In genomic region chr16:74759564-74759963, GRCh38 we compare ENCODE assay signal across 2 cellular contexts.
TF ChIP-seq lines count a peak whose summit lies in the region.

No MANE protein-coding gene starts in this region.

TF ChIP-seq in A549, 52 proteins besides CTCF, POLR2A, EP300 and RAD21:
- TF ChIP-seq, protein P1, sequence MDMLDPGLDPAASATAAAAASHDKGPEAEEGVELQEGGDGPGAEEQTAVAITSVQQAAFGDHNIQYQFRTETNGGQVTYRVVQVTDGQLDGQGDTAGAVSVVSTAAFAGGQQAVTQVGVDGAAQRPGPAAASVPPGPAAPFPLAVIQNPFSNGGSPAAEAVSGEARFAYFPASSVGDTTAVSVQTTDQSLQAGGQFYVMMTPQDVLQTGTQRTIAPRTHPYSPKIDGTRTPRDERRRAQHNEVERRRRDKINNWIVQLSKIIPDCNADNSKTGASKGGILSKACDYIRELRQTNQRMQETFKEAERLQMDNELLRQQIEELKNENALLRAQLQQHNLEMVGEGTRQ (IDR thresholded peaks at IDR 0.05): no peak
- TF ChIP-seq RNF2 (IDR thresholded peaks at IDR 0.05; ENCODE audit: borderline replicate concordance, low read depth) (no peak), PHF8 (IDR thresholded peaks at IDR 0.05; ENCODE audit: borderline replicate concordance, low read depth) (no peak), FOSL2 (IDR thresholded peaks at IDR 0.05) (no peak), FOSL2 (CRISPR knock-in tag; IDR thresholded peaks at IDR 0.05) (no peak), NFE2L2 (conservative IDR thresholded peaks at IDR 0.05; ENCODE audit: low read length) (no peak), BCL3 (IDR thresholded peaks at IDR 0.05) (no peak), NPAS2 (CRISPR knock-in tag; IDR thresholded peaks at IDR 0.05; ENCODE audit: borderline replicate concordance) (no peak), RARB (CRISPR knock-in tag; IDR thresholded peaks at IDR 0.05) (no peak), CHD2 (IDR thresholded peaks at IDR 0.05; ENCODE audit: low read length, partially characterized antibody) (no peak), RFX5 (IDR thresholded peaks at IDR 0.05) (no peak), ZC3H11A (IDR thresholded peaks at IDR 0.05) (no peak), ESRRA (IDR thresholded peaks at IDR 0.05; ENCODE audit: borderline replicate concordance, low read length) (no peak), CEBPB (IDR thresholded peaks at IDR 0.05) (no peak), RCOR1 (IDR thresholded peaks at IDR 0.05; ENCODE audit: low read depth, low read length) (no peak)
- TF ChIP-seq, protein P2, sequence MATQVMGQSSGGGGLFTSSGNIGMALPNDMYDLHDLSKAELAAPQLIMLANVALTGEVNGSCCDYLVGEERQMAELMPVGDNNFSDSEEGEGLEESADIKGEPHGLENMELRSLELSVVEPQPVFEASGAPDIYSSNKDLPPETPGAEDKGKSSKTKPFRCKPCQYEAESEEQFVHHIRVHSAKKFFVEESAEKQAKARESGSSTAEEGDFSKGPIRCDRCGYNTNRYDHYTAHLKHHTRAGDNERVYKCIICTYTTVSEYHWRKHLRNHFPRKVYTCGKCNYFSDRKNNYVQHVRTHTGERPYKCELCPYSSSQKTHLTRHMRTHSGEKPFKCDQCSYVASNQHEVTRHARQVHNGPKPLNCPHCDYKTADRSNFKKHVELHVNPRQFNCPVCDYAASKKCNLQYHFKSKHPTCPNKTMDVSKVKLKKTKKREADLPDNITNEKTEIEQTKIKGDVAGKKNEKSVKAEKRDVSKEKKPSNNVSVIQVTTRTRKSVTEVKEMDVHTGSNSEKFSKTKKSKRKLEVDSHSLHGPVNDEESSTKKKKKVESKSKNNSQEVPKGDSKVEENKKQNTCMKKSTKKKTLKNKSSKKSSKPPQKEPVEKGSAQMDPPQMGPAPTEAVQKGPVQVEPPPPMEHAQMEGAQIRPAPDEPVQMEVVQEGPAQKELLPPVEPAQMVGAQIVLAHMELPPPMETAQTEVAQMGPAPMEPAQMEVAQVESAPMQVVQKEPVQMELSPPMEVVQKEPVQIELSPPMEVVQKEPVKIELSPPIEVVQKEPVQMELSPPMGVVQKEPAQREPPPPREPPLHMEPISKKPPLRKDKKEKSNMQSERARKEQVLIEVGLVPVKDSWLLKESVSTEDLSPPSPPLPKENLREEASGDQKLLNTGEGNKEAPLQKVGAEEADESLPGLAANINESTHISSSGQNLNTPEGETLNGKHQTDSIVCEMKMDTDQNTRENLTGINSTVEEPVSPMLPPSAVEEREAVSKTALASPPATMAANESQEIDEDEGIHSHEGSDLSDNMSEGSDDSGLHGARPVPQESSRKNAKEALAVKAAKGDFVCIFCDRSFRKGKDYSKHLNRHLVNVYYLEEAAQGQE (IDR thresholded peaks at IDR 0.05): no peak
- TF ChIP-seq, protein P3, sequence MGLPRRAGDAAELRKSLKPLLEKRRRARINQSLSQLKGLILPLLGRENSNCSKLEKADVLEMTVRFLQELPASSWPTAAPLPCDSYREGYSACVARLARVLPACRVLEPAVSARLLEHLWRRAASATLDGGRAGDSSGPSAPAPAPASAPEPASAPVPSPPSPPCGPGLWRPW (IDR thresholded peaks at IDR 0.05): no peak
- TF ChIP-seq, protein P4, sequence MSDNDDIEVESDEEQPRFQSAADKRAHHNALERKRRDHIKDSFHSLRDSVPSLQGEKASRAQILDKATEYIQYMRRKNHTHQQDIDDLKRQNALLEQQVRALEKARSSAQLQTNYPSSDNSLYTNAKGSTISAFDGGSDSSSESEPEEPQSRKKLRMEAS (IDR thresholded peaks at IDR 0.05): no peak
- TF ChIP-seq, protein P5, sequence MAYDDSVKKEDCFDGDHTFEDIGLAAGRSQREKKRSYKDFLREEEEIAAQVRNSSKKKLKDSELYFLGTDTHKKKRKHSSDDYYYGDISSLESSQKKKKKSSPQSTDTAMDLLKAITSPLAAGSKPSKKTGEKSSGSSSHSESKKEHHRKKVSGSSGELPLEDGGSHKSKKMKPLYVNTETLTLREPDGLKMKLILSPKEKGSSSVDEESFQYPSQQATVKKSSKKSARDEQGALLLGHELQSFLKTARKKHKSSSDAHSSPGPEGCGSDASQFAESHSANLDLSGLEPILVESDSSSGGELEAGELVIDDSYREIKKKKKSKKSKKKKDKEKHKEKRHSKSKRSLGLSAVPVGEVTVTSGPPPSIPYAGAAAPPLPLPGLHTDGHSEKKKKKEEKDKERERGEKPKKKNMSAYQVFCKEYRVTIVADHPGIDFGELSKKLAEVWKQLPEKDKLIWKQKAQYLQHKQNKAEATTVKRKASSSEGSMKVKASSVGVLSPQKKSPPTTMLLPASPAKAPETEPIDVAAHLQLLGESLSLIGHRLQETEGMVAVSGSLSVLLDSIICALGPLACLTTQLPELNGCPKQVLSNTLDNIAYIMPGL (CRISPR knock-in tag; IDR thresholded peaks at IDR 0.05; ENCODE audit: borderline replicate concordance): no peak
TF ChIP-seq in A549: peak in this region for 0.

TF ChIP-seq in HepG2, 621 proteins besides CTCF, POLR2A, EP300 and RAD21:
- no peak for TF ChIP-seq EEA1 (CRISPR knock-in tag; IDR thresholded peaks at IDR 0.05; ENCODE audit: borderline replicate concordance)
- TF ChIP-seq KAT7 (CRISPR knock-in tag; IDR thresholded peaks at IDR 0.05; ENCODE audit: borderline replicate concordance): no peak
- no peak for TF ChIP-seq ZNF367 (CRISPR knock-in tag; IDR thresholded peaks at IDR 0.05; ENCODE audit: borderline replicate concordance)
- TF ChIP-seq AKNA (CRISPR knock-in tag; IDR thresholded peaks at IDR 0.05; ENCODE audit: borderline replicate concordance): no peak
- no peak for TF ChIP-seq ZNF280B (CRISPR knock-in tag; IDR thresholded peaks at IDR 0.05; ENCODE audit: borderline replicate concordance)
- no peak for TF ChIP-seq SOX5 (CRISPR knock-in tag; IDR thresholded peaks at IDR 0.05; ENCODE audit: borderline replicate concordance)
- TF ChIP-seq ZNF143 (CRISPR knock-in tag; IDR thresholded peaks at IDR 0.05): no peak
- TF ChIP-seq SMARCE1 (IDR thresholded peaks at IDR 0.05; ENCODE audit: borderline replicate concordance): no peak
- TF ChIP-seq NFATC3 (CRISPR knock-in tag; IDR thresholded peaks at IDR 0.05): no peak
- TF ChIP-seq BHLHE40 (IDR thresholded peaks at IDR 0.05; ENCODE audit: low read length): no peak
- TF ChIP-seq U2AF2 (IDR thresholded peaks at IDR 0.05; ENCODE audit: low read depth, low read length): no peak
- no peak for TF ChIP-seq FOXK1 (CRISPR knock-in tag; IDR thresholded peaks at IDR 0.05; ENCODE audit: borderline replicate concordance, low read depth)
- no peak for TF ChIP-seq XRCC5 (optimal IDR thresholded peaks at IDR 0.05; ENCODE audit: low read length)
- TF ChIP-seq GATAD2A (CRISPR knock-in tag; IDR thresholded peaks at IDR 0.05): no peak
- TF ChIP-seq MAF1 (CRISPR knock-in tag; IDR thresholded peaks at IDR 0.05; ENCODE audit: borderline replicate concordance): no peak
- TF ChIP-seq AGO2 (optimal IDR thresholded peaks at IDR 0.05; ENCODE audit: low read depth, low read length): no peak
- no peak for TF ChIP-seq ZNF607 (CRISPR knock-in tag; IDR thresholded peaks at IDR 0.05; ENCODE audit: borderline replicate concordance)
